16 cellular contexts compared by ENCODE assay signal in the genomic region with DNA sequence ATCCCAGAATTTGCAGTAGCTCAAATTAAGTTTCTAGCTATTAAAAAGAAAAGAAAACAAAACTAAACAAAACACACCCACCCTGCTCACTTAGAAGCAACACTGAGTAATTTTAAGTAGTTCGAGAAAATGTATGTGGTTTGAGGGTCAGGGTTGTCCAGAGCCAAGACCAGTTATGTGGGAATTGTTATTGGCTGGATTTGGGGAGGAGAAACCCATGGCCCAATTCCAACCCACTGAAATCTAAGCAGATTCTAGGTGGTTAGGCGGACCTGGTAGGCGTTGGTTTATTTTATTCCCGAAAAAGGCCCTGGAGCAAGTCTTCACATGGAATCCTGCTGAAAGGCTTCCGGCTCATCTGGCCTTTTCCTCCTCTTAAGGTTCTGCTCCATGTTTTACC.
A peak's percentile ranks its signal among the peaks of the same experiment; 100 is the strongest.
DNase-seq lines count a peak whose midpoint lies in the region; ATAC-seq, FAIRE-seq and TF ChIP-seq lines count a peak whose summit lies in the region.
"Had no signal": no experiment of that assay in that cellular context is flagged by ENCODE, and none has a peak within 500 bp of the region (broad histone marks: within the 10 kb centered on the region; RNA-seq: fewer than 3 reads in every experiment).

No MANE protein-coding gene starts in this region.

- H3K27ac Mint-ChIP-seq in astrocyte (ENCODE audit: unreplicated experiment), result peak overlapping the region; percentile 50
- H3K27ac Mint-ChIP-seq: activated CD4-positive, alpha-beta memory T cell treated with anti-CD3 and anti-CD28 coated beads for 36 hours had no signal

- ATAC-seq in DND-41 (ENCODE audit: insufficient read depth, low read depth), result no peak
- ATAC-seq in gastroesophageal sphincter, result no peak
- ATAC-seq in HG02759 (IDR thresholded peaks at IDR 0.05; ENCODE audit: unreplicated experiment), result no peak
- ATAC-seq: esophagus mucosa had no signal

- DNase-seq in DND-41, result no peak
- peak; percentile 98 for DNase-seq in astrocyte (ENCODE audit: low read depth)
- DNase-seq in sigmoid colon, result no peak
- no peak for DNase-seq in T-helper 2 cell
- DNase-seq in brain microvascular endothelial cell, result no peak
- no peak for DNase-seq in NCI-H2107 (lab: John Stamatoyannopoulos, UW)
- DNase-seq: activated CD4-positive, alpha-beta memory T cell treated with anti-CD3 and anti-CD28 coated beads for 36 hours; activated effector memory CD4-positive, alpha-beta T cell treated with Interleukin-2 at 50 U/mL for 16 hours; KG1; midbrain; NCI-H510A treated with DMSO at 0.1 percent for 48 hours; stimulated activated CD8-positive, alpha-beta memory T cell treated with anti-CD3 and anti-CD28 coated beads, Interleukin-4, amount 100 ng/mL, for 48 hours had no signal

- no peaks in the 10 kb centered on the region for H3K27me3 ChIP-seq in DND-41 (ENCODE audit: insufficient read depth, low read length, poor library complexity)
- no peaks in the 10 kb centered on the region for H3K27me3 ChIP-seq in astrocyte (ENCODE audit: insufficient read depth, low read length)
- H3K27me3 ChIP-seq in gastroesophageal sphincter, result no peaks in the 10 kb centered on the region
- no peaks in the 10 kb centered on the region for H3K27me3 ChIP-seq in sigmoid colon
- no peaks in the 10 kb centered on the region for H3K27me3 ChIP-seq in brain microvascular endothelial cell (replicated peaks)

- TF ChIP-seq EP300 in gastroesophageal sphincter (IDR thresholded peaks at IDR 0.05) (no peak), sigmoid colon (IDR thresholded peaks at IDR 0.05) (no peak)

- H3K9me3 ChIP-seq in DND-41 (ENCODE audit: insufficient read depth, low read length, severe bottlenecking), result no peaks in the 10 kb centered on the region
- no peaks in the 10 kb centered on the region for H3K9me3 ChIP-seq in astrocyte (ENCODE audit: insufficient read depth, low read depth, low read length)
- no peaks in the 10 kb centered on the region for H3K9me3 ChIP-seq in gastroesophageal sphincter
- H3K9me3 ChIP-seq in sigmoid colon, result no peaks in the 10 kb centered on the region

- H3K4me2 ChIP-seq in DND-41 (ENCODE audit: insufficient read depth, low read length) (no peak overlapping the region), astrocyte (ENCODE audit: low read length) (peak overlapping the region; percentile 58)

- H3K36me3 Mint-ChIP-seq in astrocyte (ENCODE audit: low read depth, unreplicated experiment), result peaks cover 19% of the 10 kb centered on the region
- H3K36me3 Mint-ChIP-seq: activated CD4-positive, alpha-beta memory T cell treated with anti-CD3 and anti-CD28 coated beads for 36 hours had no signal

- H3K4me3 Mint-ChIP-seq in astrocyte (ENCODE audit: unreplicated experiment), result no peak overlapping the region
- H3K4me3 Mint-ChIP-seq: activated CD4-positive, alpha-beta memory T cell treated with anti-CD3 and anti-CD28 coated beads for 36 hours had no signal

- no peak overlapping the region for H3K4me3 ChIP-seq in DND-41 (ENCODE audit: low read depth in 1 of 2, low read length in 2 of 2)
- no peak overlapping the region for H3K4me3 ChIP-seq in astrocyte (ENCODE audit: insufficient read depth, low read depth, low read length)
- H3K4me3 ChIP-seq in gastroesophageal sphincter, result no peak overlapping the region
- no peak overlapping the region for H3K4me3 ChIP-seq in sigmoid colon
- no peak overlapping the region for H3K4me3 ChIP-seq in brain microvascular endothelial cell (ENCODE audit: low read depth, low read length)

- in situ Hi-C loops in brain microvascular endothelial cell (cut with HindIII; ENCODE audit: low pct_ligation_motif_present, low sequenced_read_pairs), result no loop called here

- H3K79me2 ChIP-seq in DND-41 (ENCODE audit: insufficient read depth, low read length) (peaks cover 68% of the 10 kb centered on the region), astrocyte (ENCODE audit: insufficient read depth, low read length) (peaks cover 94% of the 10 kb centered on the region)

- H3K4me1 Mint-ChIP-seq in astrocyte (ENCODE audit: low read depth, unreplicated experiment), result peaks cover 67% of the 10 kb centered on the region

- H2AFZ ChIP-seq in DND-41 (ENCODE audit: low read depth, low read length) (no peak overlapping the region), astrocyte (ENCODE audit: low read depth, low read length) (no peak overlapping the region)

- no peaks in the 10 kb centered on the region for H3K27me3 Mint-ChIP-seq in astrocyte (ENCODE audit: low read depth, unreplicated experiment)
- H3K27me3 Mint-ChIP-seq: activated CD4-positive, alpha-beta memory T cell treated with anti-CD3 and anti-CD28 coated beads for 36 hours had no signal

- 0 to 67% methylated on average over 1 to 4 of the region's 5 CpGs for WGBS in gastroesophageal sphincter (ENCODE audit: low coverage in 1 of 2), 2 donors
- 84 to 93% methylated on average over 5 of the region's 5 CpGs for WGBS in sigmoid colon, 2 donors

- H3K27ac ChIP-seq in DND-41 (ENCODE audit: low read length) (0 out of 2 replicates have a peak overlapping the region, but pooled peaks have one; percentile 21), astrocyte (ENCODE audit: low read depth, low read length) (peak overlapping the region; percentile 24), gastroesophageal sphincter (peak overlapping the region; percentile 51 to 86 (median 75)), sigmoid colon (peak overlapping the region; percentile 69 to 93 (median 81)), brain microvascular endothelial cell (no peak overlapping the region)

- H3K9ac ChIP-seq in DND-41 (ENCODE audit: low read depth, low read length) (no peak overlapping the region), astrocyte (ENCODE audit: low read length) (no peak overlapping the region)

- H3K4me1 ChIP-seq in DND-41 (ENCODE audit: insufficient read depth, low read length), result peaks cover 40% of the 10 kb centered on the region
- peaks cover 22% of the 10 kb centered on the region for H3K4me1 ChIP-seq in astrocyte (ENCODE audit: insufficient read depth, low read length)
- H3K4me1 ChIP-seq in gastroesophageal sphincter, result peaks cover 6 to 83% (median 44%) of the 10 kb centered on the region in 3 donors
- peaks cover 0 to 88% (median 80%) of the 10 kb centered on the region in 4 donors for H3K4me1 ChIP-seq in sigmoid colon

- H4K20me1 ChIP-seq in DND-41 (ENCODE audit: insufficient read depth, low read length) (peaks cover 21% of the 10 kb centered on the region; the same call in 1 of the 2 replicates), astrocyte (ENCODE audit: insufficient read depth, low read length) (peaks cover 93% of the 10 kb centered on the region)

- H3K36me3 ChIP-seq in DND-41 (ENCODE audit: insufficient read depth, low read length) (peaks cover 7% of the 10 kb centered on the region), astrocyte (ENCODE audit: insufficient read depth, low read length) (no peaks in the 10 kb centered on the region), gastroesophageal sphincter (peaks cover 0 to 4% of the 10 kb centered on the region in 2 donors), sigmoid colon (peaks cover 0 to 6% (median 1%) of the 10 kb centered on the region in 4 donors), brain microvascular endothelial cell (replicated peaks) (peaks cover 12% of the 10 kb centered on the region)

- FAIRE-seq in astrocyte (lab: Jason Lieb, UNC), result no peak
- FAIRE-seq: G401.6 had no signal

- intact Hi-C loops in sigmoid colon (cut with DNase I), result no loop called here

- TF ChIP-seq CTCF in DND-41 (IDR thresholded peaks at IDR 0.05; ENCODE audit: borderline replicate concordance, extremely low read depth, low read length, poor library complexity, severe bottlenecking), result no peak
- no peak for TF ChIP-seq CTCF in astrocyte (IDR thresholded peaks at IDR 0.05; ENCODE audit: insufficient read depth, low read depth, low read length)
- TF ChIP-seq CTCF in gastroesophageal sphincter (IDR thresholded peaks at IDR 0.05), result no peak
- no peak for TF ChIP-seq CTCF in sigmoid colon (IDR thresholded peaks at IDR 0.05)
- TF ChIP-seq CTCF in brain microvascular endothelial cell (IDR thresholded peaks at IDR 0.05; ENCODE audit: low read depth, low read length, missing control alignments), result no peak

- TF ChIP-seq POLR2A in gastroesophageal sphincter (IDR thresholded peaks at IDR 0.05) (no peak), sigmoid colon (IDR thresholded peaks at IDR 0.05) (no peak)

- no peaks in the 10 kb centered on the region for H3K9me3 Mint-ChIP-seq in astrocyte (ENCODE audit: unreplicated experiment)
- H3K9me3 Mint-ChIP-seq: activated CD4-positive, alpha-beta memory T cell treated with anti-CD3 and anti-CD28 coated beads for 36 hours had no signal
